ENCODE assay signal across 10 cellular contexts in the genomic region with DNA sequence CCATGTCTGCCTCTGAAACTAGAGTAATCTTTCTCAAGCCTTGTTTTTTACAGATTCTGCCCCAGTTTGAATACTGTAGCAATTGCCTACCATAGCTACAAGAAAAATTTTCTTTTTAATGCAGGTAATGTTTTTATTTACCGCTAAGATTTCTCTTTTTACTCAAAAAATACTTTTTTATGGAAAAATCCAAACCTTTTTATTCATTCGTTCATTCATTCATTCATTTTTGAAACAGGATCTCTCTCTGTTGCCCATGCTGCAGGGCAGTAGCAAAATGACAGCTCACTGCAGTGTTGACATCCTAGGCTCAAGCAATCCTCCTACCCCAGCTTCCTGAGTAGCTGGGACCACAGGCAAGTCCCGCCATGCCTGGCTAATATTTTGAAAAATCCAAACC. TPM values are rescaled to one million over a fixed set of nuclear protein-coding genes. Genes with fewer than 3 reads are reported as not detected.
DNase-seq lines count a peak whose midpoint lies in the region; ATAC-seq and TF ChIP-seq lines count a peak whose summit lies in the region.
"Had no signal": no experiment of that assay in that cellular context is flagged by ENCODE, and none has a peak within 500 bp of the region (broad histone marks: within the 10 kb centered on the region; RNA-seq: fewer than 3 reads in every experiment).

No MANE protein-coding gene starts in this region.

- no peak for ATAC-seq in activated CD8-positive, alpha-beta memory T cell treated with anti-CD3 and anti-CD28 coated beads, Interleukin-2, amount 10 ng/mL, durations not matched to agents 7 days and 5 days
- ATAC-seq in left lung (no peak), HG03045 (IDR thresholded peaks at IDR 0.05; ENCODE audit: unreplicated experiment) (no peak)
- ATAC-seq in stimulated activated naive CD8-positive, alpha-beta T cell treated with anti-CD3 and anti-CD28 coated beads, Interleukin-15, amount 100 ng/mL, for 72 hours = no peak

- intact Hi-C loops in left lung (cut with DNase I) = no loop called here

- no peaks in the 10 kb centered on the region for H3K9me3 Mint-ChIP-seq in activated CD8-positive, alpha-beta memory T cell treated with anti-CD3 and anti-CD28 coated beads, Interleukin-2, amount 10 ng/mL, durations not matched to agents 7 days and 5 days (ENCODE audit: low read depth)
- H3K9me3 Mint-ChIP-seq in activated CD4-positive, alpha-beta memory T cell treated with anti-CD3 and anti-CD28 coated beads, Interleukin-2, amount 10 ng/mL, durations not matched to agents 7 days and 5 days = no peaks in the 10 kb centered on the region
- no peaks in the 10 kb centered on the region for H3K9me3 Mint-ChIP-seq in stimulated activated naive CD8-positive, alpha-beta T cell treated with anti-CD3 and anti-CD28 coated beads, Interleukin-15, amount 100 ng/mL, for 72 hours
- H3K9me3 Mint-ChIP-seq: HFFc6 had no signal

- TF ChIP-seq CTCF in left lung (IDR thresholded peaks at IDR 0.05) = no peak

- H3K9me3 ChIP-seq in left lung = no peaks in the 10 kb centered on the region

- H3K27ac Mint-ChIP-seq in activated CD8-positive, alpha-beta memory T cell treated with anti-CD3 and anti-CD28 coated beads, Interleukin-2, amount 10 ng/mL, durations not matched to agents 7 days and 5 days = no peak overlapping the region
- no peak overlapping the region for H3K27ac Mint-ChIP-seq in activated CD4-positive, alpha-beta memory T cell treated with anti-CD3 and anti-CD28 coated beads, Interleukin-2, amount 10 ng/mL, durations not matched to agents 7 days and 5 days
- no peak overlapping the region for H3K27ac Mint-ChIP-seq in stimulated activated naive CD8-positive, alpha-beta T cell treated with anti-CD3 and anti-CD28 coated beads, Interleukin-15, amount 100 ng/mL, for 72 hours
- H3K27ac Mint-ChIP-seq: HFFc6 had no signal

- peaks cover 26% of the 10 kb centered on the region for H3K4me1 Mint-ChIP-seq in activated CD8-positive, alpha-beta memory T cell treated with anti-CD3 and anti-CD28 coated beads, Interleukin-2, amount 10 ng/mL, durations not matched to agents 7 days and 5 days
- peaks cover 32% of the 10 kb centered on the region for H3K4me1 Mint-ChIP-seq in activated CD4-positive, alpha-beta memory T cell treated with anti-CD3 and anti-CD28 coated beads, Interleukin-2, amount 10 ng/mL, durations not matched to agents 7 days and 5 days
- peaks cover 34% of the 10 kb centered on the region for H3K4me1 Mint-ChIP-seq in stimulated activated naive CD8-positive, alpha-beta T cell treated with anti-CD3 and anti-CD28 coated beads, Interleukin-15, amount 100 ng/mL, for 72 hours

- DNase-seq in activated CD8-positive, alpha-beta memory T cell treated with anti-CD3 and anti-CD28 coated beads, Interleukin-2, amount 10 ng/mL, durations not matched to agents 7 days and 5 days = no peak
- no peak for DNase-seq in activated CD8-positive, alpha-beta memory T cell treated with anti-CD3 and anti-CD28 coated beads, Interleukin-2, amount 50 U/mL, for 4 hours
- DNase-seq in activated CD4-positive, alpha-beta memory T cell treated with anti-CD3 and anti-CD28 coated beads, Interleukin-2, amount 10 ng/mL, durations not matched to agents 7 days and 5 days = no peak
- DNase-seq in left lung (no peak), NCI-H774 (lab: John Stamatoyannopoulos, UW) (no peak), germinal center (ENCODE audit: low spot score) (no peak)
- DNase-seq in stimulated activated naive CD8-positive, alpha-beta T cell treated with anti-CD3 and anti-CD28 coated beads, Interleukin-15, amount 100 ng/mL, for 72 hours = no peak
- DNase-seq: HFFc6, occipital lobe had no signal

- H3K36me3 ChIP-seq in left lung = no peaks in the 10 kb centered on the region

- POLR2A ChIA-PET in activated CD4-positive, alpha-beta memory T cell treated with anti-CD3 and anti-CD28 coated beads, Interleukin-2, amount 10 ng/mL, durations not matched to agents 7 days and 5 days (lab: Charles Lee) = interaction anchor here (0.9 to 1.5 kb wide), 3 partner anchors 8 to 204 kb away, joined by 4 to 8 read pairs (median 4); a partner anchor contains a TSS

- peaks cover 9% of the 10 kb centered on the region for H3K27me3 Mint-ChIP-seq in activated CD8-positive, alpha-beta memory T cell treated with anti-CD3 and anti-CD28 coated beads, Interleukin-2, amount 10 ng/mL, durations not matched to agents 7 days and 5 days
- H3K27me3 Mint-ChIP-seq in activated CD4-positive, alpha-beta memory T cell treated with anti-CD3 and anti-CD28 coated beads, Interleukin-2, amount 10 ng/mL, durations not matched to agents 7 days and 5 days = peaks cover 6% of the 10 kb centered on the region
- no peaks in the 10 kb centered on the region for H3K27me3 Mint-ChIP-seq in stimulated activated naive CD8-positive, alpha-beta T cell treated with anti-CD3 and anti-CD28 coated beads, Interleukin-15, amount 100 ng/mL, for 72 hours

- peaks cover 9 to 35% of the 10 kb centered on the region in 2 donors for H3K4me1 ChIP-seq in left lung

- CTCF ChIA-PET in activated CD8-positive, alpha-beta memory T cell treated with anti-CD3 and anti-CD28 coated beads, Interleukin-2, amount 10 ng/mL, durations not matched to agents 7 days and 5 days (lab: Charles Lee) = interaction anchor here (0.5 to 3.1 kb wide), 17 partner anchors 8 to 374 kb away, joined by 3 to 13 read pairs (median 4); no protein-coding TSS in a partner anchor
- CTCF ChIA-PET in activated CD4-positive, alpha-beta memory T cell treated with anti-CD3 and anti-CD28 coated beads, Interleukin-2, amount 10 ng/mL, durations not matched to agents 7 days and 5 days (lab: Charles Lee) = interaction anchor here (1.0 to 1.7 kb wide), 6 partner anchors 11 to 261 kb away, joined by 3 to 5 read pairs (median 4); no protein-coding TSS in a partner anchor

- peak overlapping the region; percentile 88 for H3K4me3 Mint-ChIP-seq in activated CD8-positive, alpha-beta memory T cell treated with anti-CD3 and anti-CD28 coated beads, Interleukin-2, amount 10 ng/mL, durations not matched to agents 7 days and 5 days
- peak overlapping the region; percentile 82 for H3K4me3 Mint-ChIP-seq in activated CD4-positive, alpha-beta memory T cell treated with anti-CD3 and anti-CD28 coated beads, Interleukin-2, amount 10 ng/mL, durations not matched to agents 7 days and 5 days
- H3K4me3 Mint-ChIP-seq in stimulated activated naive CD8-positive, alpha-beta T cell treated with anti-CD3 and anti-CD28 coated beads, Interleukin-15, amount 100 ng/mL, for 72 hours = peak overlapping the region; percentile 86 to 99
- H3K4me3 Mint-ChIP-seq: HFFc6 had no signal

- peak overlapping the region; percentile 90 to 99 for H3K4me3 ChIP-seq in left lung

- H3K27ac ChIP-seq in left lung = peak overlapping the region in 1 of 2 donors; percentile 98

- H3K27me3 ChIP-seq in left lung = no peaks in the 10 kb centered on the region

- H3K36me3 Mint-ChIP-seq in activated CD8-positive, alpha-beta memory T cell treated with anti-CD3 and anti-CD28 coated beads, Interleukin-2, amount 10 ng/mL, durations not matched to agents 7 days and 5 days = peaks cover 2% of the 10 kb centered on the region
- H3K36me3 Mint-ChIP-seq in activated CD4-positive, alpha-beta memory T cell treated with anti-CD3 and anti-CD28 coated beads, Interleukin-2, amount 10 ng/mL, durations not matched to agents 7 days and 5 days (ENCODE audit: low read depth) = no peaks in the 10 kb centered on the region

RNA-seq across cellular contexts. Expression of a gene that starts 2.7 kb away (rescaled TPM):
- 10 to 100 TPM; 36.4 to 46.1 TPM for total RNA-seq in activated CD8-positive, alpha-beta memory T cell treated with anti-CD3 and anti-CD28 coated beads, Interleukin-2, amount 10 ng/mL, durations not matched to agents 7 days and 5 days
- total RNA-seq in activated CD4-positive, alpha-beta memory T cell treated with anti-CD3 and anti-CD28 coated beads, Interleukin-2, amount 10 ng/mL, durations not matched to agents 7 days and 5 days = 10 to 100 TPM; 50.2 to 51.1 TPM
- total RNA-seq in left lung = 10 to 100 TPM; 50.0 to 83.9 TPM

RNA-seq across cellular contexts. Expression of a gene that starts 59.3 kb away (rescaled TPM):
- total RNA-seq in activated CD8-positive, alpha-beta memory T cell treated with anti-CD3 and anti-CD28 coated beads, Interleukin-2, amount 10 ng/mL, durations not matched to agents 7 days and 5 days = 10 to 100 TPM; 56.6 to 70.2 TPM
- total RNA-seq in activated CD4-positive, alpha-beta memory T cell treated with anti-CD3 and anti-CD28 coated beads, Interleukin-2, amount 10 ng/mL, durations not matched to agents 7 days and 5 days = 10 to 100 TPM; 47.6 to 53.4 TPM
- total RNA-seq in left lung = 10 to 100 TPM; 32.4 to 38.9 TPM

RNA-seq across cellular contexts. Expression of a gene that starts 59.3 kb away (rescaled TPM):
- 10 to 100 TPM; 27.3 to 27.7 TPM for total RNA-seq in activated CD8-positive, alpha-beta memory T cell treated with anti-CD3 and anti-CD28 coated beads, Interleukin-2, amount 10 ng/mL, durations not matched to agents 7 days and 5 days
- total RNA-seq in activated CD4-positive, alpha-beta memory T cell treated with anti-CD3 and anti-CD28 coated beads, Interleukin-2, amount 10 ng/mL, durations not matched to agents 7 days and 5 days = 10 to 100 TPM; 24.1 to 24.9 TPM
- 10 to 100 TPM; 19.4 to 30.4 TPM for total RNA-seq in left lung
